7 cellular contexts compared by ENCODE assay signal in genomic region chr15:29089731-29090616, GRCh38.
DNase-seq lines count a peak whose midpoint lies in the region; ATAC-seq, FAIRE-seq and TF ChIP-seq lines count a peak whose summit lies in the region.

No MANE protein-coding gene starts in this region.

- H3K4me1 ChIP-seq in K562 (replicated peaks in 1 of 2; ENCODE audit: control insufficient read depth in 2 of 2, insufficient read depth in 2 of 2, low read length in 2 of 2) (peaks cover 0 to 10% of the 10 kb centered on the region in 2 experiments; a peak in 2 of 5 replicates), neuronal stem cell (ENCODE audit: control insufficient read depth in 2 of 2, insufficient read depth in 1 of 2, low read depth in 1 of 2, low read length in 2 of 2) (peaks cover 2% of the 10 kb centered on the region in 2 donors), PC-3 (ENCODE audit: insufficient read depth, low read length) (no peaks in the 10 kb centered on the region)

- H3K27me3 ChIP-seq in GM06990 (replicated peaks; ENCODE audit: control insufficient read depth, insufficient read depth, low read length) (no peaks in the 10 kb centered on the region; the same call in 1 of the 2 replicates), K562 (ENCODE audit: control insufficient read depth in 2 of 2, insufficient read depth in 2 of 2, low read length in 2 of 2) (no peaks in the 10 kb centered on the region), neuronal stem cell (ENCODE audit: control insufficient read depth in 3 of 3, insufficient read depth in 3 of 3, low read depth in 1 of 3, low read length in 3 of 3) (no peaks in the 10 kb centered on the region), PC-3 (ENCODE audit: low read length) (no peaks in the 10 kb centered on the region)

- no peak overlapping the region for H2AK5ac ChIP-seq in neuronal stem cell (ENCODE audit: low read depth, low read length)

- H3K23ac ChIP-seq in neuronal stem cell (ENCODE audit: low read depth, low read length, poor library complexity) = no peak overlapping the region

- peak; percentile 54 for FAIRE-seq in K562 (lab: Jason Lieb, UNC)

- no peaks in the 10 kb centered on the region for H3K9me2 ChIP-seq in PC-3 (replicated peaks; ENCODE audit: low read length)

- H3K9me1 ChIP-seq in K562 (ENCODE audit: control insufficient read depth, insufficient read depth, low read length) = no peaks in the 10 kb centered on the region

- no peak for TF ChIP-seq EP300 in K562 (IDR thresholded peaks at IDR 0.05; ENCODE audit: low read length)

- no peak overlapping the region for H2BK120ac ChIP-seq in neuronal stem cell (ENCODE audit: low read depth, low read length)

- H3K9ac ChIP-seq in K562 (ENCODE audit: insufficient read depth in 1 of 2, low read depth in 2 of 2, low read length in 2 of 2) = no peak overlapping the region
- H3K9ac ChIP-seq in neuronal stem cell (ENCODE audit: low read depth, low read length, poor library complexity) = no peak overlapping the region
- no peak overlapping the region for H3K9ac ChIP-seq in PC-3 (ENCODE audit: low read length)

- H3K36me3 ChIP-seq in GM06990 (ENCODE audit: control insufficient read depth, insufficient read depth, low read length) (no peaks in the 10 kb centered on the region), K562 (ENCODE audit: control insufficient read depth, insufficient read depth, low read length) (peaks cover 3% of the 10 kb centered on the region; the same call in 1 of the 3 replicates), neuronal stem cell (replicated peaks in 1 of 2; ENCODE audit: control insufficient read depth in 2 of 2, insufficient read depth in 2 of 2, low read length in 2 of 2) (peaks cover 0 to 19% of the 10 kb centered on the region in 2 donors), PC-3 (ENCODE audit: low read depth, low read length) (no peaks in the 10 kb centered on the region)

- no peak overlapping the region for H4K91ac ChIP-seq in neuronal stem cell (ENCODE audit: low read depth, low read length, poor library complexity)

- TF ChIP-seq CTCF in GM06990 (IDR thresholded peaks at IDR 0.05; ENCODE audit: insufficient read depth, low read length, poor library complexity, severe bottlenecking) (peak; percentile 9), K562 (IDR thresholded peaks at IDR 0.05 in 2 of 3, conservative IDR thresholded peaks at IDR 0.05 in 1 of 3; ENCODE audit: insufficient read depth in 2 of 3, low read depth in 1 of 3, low read length in 3 of 3) (peak in 2 of 3 experiments; percentile 10 to 23; a peak in 1 of 6 replicates), PC-3 (conservative IDR thresholded peaks at IDR 0.05; ENCODE audit: low read depth, low read length) (no peak)

- H3K4ac ChIP-seq in neuronal stem cell (ENCODE audit: low read length) = no peak overlapping the region

- H3F3A ChIP-seq in PC-3 (ENCODE audit: low read length, unreplicated experiment) = no peaks in the 10 kb centered on the region

- TF ChIP-seq RAD21 in K562 (CRISPR knock-in tag; conservative IDR thresholded peaks at IDR 0.05 in 1 of 2, IDR thresholded peaks at IDR 0.05 in 1 of 2) = no peak

- BruUV-seq in K562 (replicated peaks; lab: Mats Ljungman, UMichigan) (no TSS peak), PC-3 (replicated peaks; lab: Mats Ljungman, UMichigan) (no TSS peak)

- peak overlapping the region; percentile 66 for H3K14ac ChIP-seq in neuronal stem cell (ENCODE audit: low read length)

- H4K8ac ChIP-seq in neuronal stem cell (ENCODE audit: low read depth, low read length) = no peak overlapping the region

- H3K9me3 ChIP-seq in K562 (replicated peaks; ENCODE audit: control insufficient read depth, insufficient read depth, low read depth, low read length) = no peaks in the 10 kb centered on the region
- no peaks in the 10 kb centered on the region for H3K9me3 ChIP-seq in neuronal stem cell (replicated peaks in 1 of 2; ENCODE audit: control insufficient read depth in 2 of 2, insufficient read depth in 1 of 2, low read depth in 1 of 2, low read length in 2 of 2)
- H3K9me3 ChIP-seq in PC-3 (ENCODE audit: low read length) = no peaks in the 10 kb centered on the region

- H3K27ac ChIP-seq in K562 (ENCODE audit: extremely low read depth, low read depth, low read length) (no peak overlapping the region), neuronal stem cell (replicated peaks; ENCODE audit: low read length) (no peak overlapping the region), PC-3 (ENCODE audit: low read length) (no peak overlapping the region)

- no peak overlapping the region for H3K4me2 ChIP-seq in K562 (ENCODE audit: insufficient read depth, low read length)
- H3K4me2 ChIP-seq in neuronal stem cell (ENCODE audit: insufficient read depth, low read length, poor library complexity, severe bottlenecking) = no peak overlapping the region
- H3K4me2 ChIP-seq in PC-3 (ENCODE audit: low read length) = no peak overlapping the region

- H3K79me1 ChIP-seq in neuronal stem cell (ENCODE audit: low read depth, low read length) = no peaks in the 10 kb centered on the region

- H2BK5ac ChIP-seq in neuronal stem cell (ENCODE audit: low read length) = no peak overlapping the region

- intact Hi-C loops in K562 (cut with micrococcal nuclease) = loop anchor here (1.0 kb wide), 1 partner anchor 107 kb away; no protein-coding TSS in a partner anchor
- intact Hi-C loops in PC-3 (cut with micrococcal nuclease) = loop anchor here (5.0 kb wide), 1 partner anchor 208 kb away; no protein-coding TSS in a partner anchor

- 48% methylated on average over 16 of the region's 16 CpGs for WGBS in K562 (ENCODE audit: insufficient coverage, low coverage, missing lambda C conversion rate)
- no CpG with 5 or more reads among the region's 16 CpGs for WGBS in neuronal stem cell (ENCODE audit: extremely low coverage in 2 of 2, insufficient read length in 2 of 2, insufficient replicate concordance in 1 of 2), 2 donors

- peaks cover 13% of the 10 kb centered on the region; the same call in 1 of the 2 replicates for H4K20me1 ChIP-seq in K562 (replicated peaks; ENCODE audit: control insufficient read depth, insufficient read depth, low read length)
- no peaks in the 10 kb centered on the region for H4K20me1 ChIP-seq in PC-3 (ENCODE audit: low read length)

- no peak for ATAC-seq in K562
- ATAC-seq in HG02973 (IDR thresholded peaks at IDR 0.05; ENCODE audit: unreplicated experiment) = no peak
- ATAC-seq in GM18867 (IDR thresholded peaks at IDR 0.05; ENCODE audit: unreplicated experiment) = no peak
- ATAC-seq in PC-3 = no peak; the same call in 1 of the 2 replicates

- H2BK15ac ChIP-seq in neuronal stem cell (ENCODE audit: low read length) = no peak overlapping the region

- H2AFZ ChIP-seq in K562 (ENCODE audit: low read depth, low read length) = no peak overlapping the region
- H2AFZ ChIP-seq in neuronal stem cell (ENCODE audit: low read length) = no peak overlapping the region
- no peak overlapping the region for H2AFZ ChIP-seq in PC-3 (ENCODE audit: low read length)

- CTCF ChIA-PET in K562 (lab: Yijun Ruan, JAX; ENCODE audit: low intra/inter-chr PET ratio) = interaction anchor here (1.2 kb wide), 1 partner anchor 168 kb away, joined by 3 read pairs; no protein-coding TSS in a partner anchor
- CTCF ChIA-PET in PC-3 (lab: Charles Lee) = no interaction called here

- TF ChIP-seq POLR2A in K562 (conservative IDR thresholded peaks at IDR 0.05) = no peak

- no peak for DNase-seq in GM06990 (ENCODE audit: extremely low read depth, insufficient read length)
- peak; percentile 19 for DNase-seq in NCI-H69 (lab: John Stamatoyannopoulos, UW)
- no peak for DNase-seq in K562 (ENCODE audit: extremely low read depth in 1 of 4, low spot score in 3 of 4)
- DNase-seq in neuronal stem cell (ENCODE audit: low spot score) = no peak
- DNase-seq in PC-3 = no peak

- POLR2A ChIA-PET in K562 (lab: Yijun Ruan, JAX) = interaction anchor here (0.6 to 1.8 kb wide), 3 partner anchors 8 to 81 kb away, joined by 3 to 6 read pairs (median 5); no protein-coding TSS in a partner anchor
- POLR2A ChIA-PET in PC-3 (lab: Charles Lee; ENCODE audit: unreplicated experiment) = no interaction called here

- H3K4me3 ChIP-seq in GM06990 (replicated peaks; ENCODE audit: low read depth, low read length) (no peak overlapping the region), K562 (no peak overlapping the region), neuronal stem cell (ENCODE audit: low read length in 2 of 2) (peak overlapping the region in 1 of 2 donors; percentile 15), PC-3 (ENCODE audit: low read length) (no peak overlapping the region)

- H2BK12ac ChIP-seq in neuronal stem cell (ENCODE audit: low read length) = no peak overlapping the region

- in situ Hi-C loops in K562 (cut with MboI) = no loop called here

- H3K79me2 ChIP-seq in K562 (ENCODE audit: control insufficient read depth, insufficient read depth, low read length) = no peaks in the 10 kb centered on the region
- H3K79me2 ChIP-seq in PC-3 (ENCODE audit: low read length) = no peaks in the 10 kb centered on the region

- H3K18ac ChIP-seq in neuronal stem cell (ENCODE audit: low read length) = peak overlapping the region; percentile 65

TF ChIP-seq in K562, 482 proteins besides CTCF, POLR2A, EP300 and RAD21:
- TF ChIP-seq POLR2G (IDR thresholded peaks at IDR 0.05; ENCODE audit: low read depth, low read length) (peak; percentile 11; the same call in 1 of the 2 replicates), MTF1 (CRISPR knock-in tag; IDR thresholded peaks at IDR 0.05; ENCODE audit: borderline replicate concordance) (no peak)
